Comparison of ENCODE assay signal across 28 cellular contexts in genomic region chr10:49327036-49327813, GRCh38. TPM values are rescaled to one million over a fixed set of nuclear protein-coding genes. Genes with fewer than 3 reads are reported as not detected.
DNase-seq lines count a peak whose midpoint lies in the region; ATAC-seq, FAIRE-seq and TF ChIP-seq lines count a peak whose summit lies in the region.
"Had no signal": no experiment of that assay in that cellular context is flagged by ENCODE, and none has a peak within 500 bp of the region (broad histone marks: within the 10 kb centered on the region; RNA-seq: fewer than 3 reads in every experiment).

No MANE protein-coding gene starts in this region.

- no peak overlapping the region for H4K5ac ChIP-seq in mesendoderm (ENCODE audit: low read length)

- H3K9ac ChIP-seq in mesendoderm (ENCODE audit: low read length): no peak overlapping the region
- H3K9ac ChIP-seq: BLaER1 had no signal

- peaks cover 18% of the 10 kb centered on the region for H3K27me3 Mint-ChIP-seq in type B pancreatic cell
- H3K27me3 Mint-ChIP-seq: CD4-positive, alpha-beta T cell had no signal

- H3K4me3 Mint-ChIP-seq in type B pancreatic cell: no peak overlapping the region
- H3K4me3 Mint-ChIP-seq: CD4-positive, alpha-beta T cell had no signal

- H3K4ac ChIP-seq in mesendoderm (ENCODE audit: low read depth, low read length): no peak overlapping the region

- H3K27ac ChIP-seq in mesendoderm (ENCODE audit: low read depth, low read length): no peak overlapping the region
- H3K27ac ChIP-seq in ascending aorta: no peak overlapping the region
- H3K27ac ChIP-seq in RWPE1: no peak overlapping the region
- H3K27ac ChIP-seq: BLaER1, PC-9 had no signal

- TF ChIP-seq CTCF in bronchial epithelial cell (IDR thresholded peaks at IDR 0.05; ENCODE audit: insufficient read depth, low read length, severe bottlenecking) (no peak), type B pancreatic cell (conservative IDR thresholded peaks at IDR 0.05) (no peak), ascending aorta (IDR thresholded peaks at IDR 0.05) (no peak), RWPE1 (conservative IDR thresholded peaks at IDR 0.05; ENCODE audit: low read depth) (no peak)

- POLR2A ChIA-PET in RWPE1 (lab: Yijun Ruan, JAX; ENCODE audit: low non-redundant PET): no interaction called here

- no peak for ATAC-seq in left cardiac atrium

- no peaks in the 10 kb centered on the region for H3K79me1 ChIP-seq in mesendoderm (ENCODE audit: low read length)

- no peak overlapping the region for H3K23ac ChIP-seq in mesendoderm (ENCODE audit: low read length)

- intact Hi-C loops in cardiac septum (cut with DNase I): no loop called here
- intact Hi-C loops in left cardiac atrium (cut with DNase I): no loop called here
- intact Hi-C loops in ascending aorta (cut with DNase I): no loop called here

- H3K36me3 Mint-ChIP-seq in type B pancreatic cell: no peaks in the 10 kb centered on the region

- no peaks in the 10 kb centered on the region for H3K79me2 ChIP-seq in mesendoderm (ENCODE audit: control insufficient read depth, insufficient read depth, low read length)

- H3K9me3 ChIP-seq in ascending aorta: no peaks in the 10 kb centered on the region
- H3K9me3 ChIP-seq: BLaER1, HAP-1 had no signal

- H3K4me1 Mint-ChIP-seq in type B pancreatic cell (ENCODE audit: unreplicated experiment): no peaks in the 10 kb centered on the region

- peak; percentile 13 for FAIRE-seq in bronchial epithelial cell (lab: Jason Lieb, UNC)
- FAIRE-seq: A204.1, D721Med, HTR-8/SVneo had no signal

- H3K56ac ChIP-seq in mesendoderm (ENCODE audit: low read length): no peak overlapping the region

- no peak overlapping the region for H2BK15ac ChIP-seq in mesendoderm (replicated peaks; ENCODE audit: low read depth)

- no CpG with 5 or more reads among the region's 8 CpGs for whole genome bisulfite sequencing in mesendoderm (ENCODE audit: extremely low coverage, insufficient coverage, low lambda C conversion rate)

- H2BK120ac ChIP-seq in mesendoderm (ENCODE audit: low read depth, low read length): no peak overlapping the region

- no peaks in the 10 kb centered on the region for H3K9me3 Mint-ChIP-seq in type B pancreatic cell
- H3K9me3 Mint-ChIP-seq: CD4-positive, alpha-beta T cell had no signal

- H3K36me3 ChIP-seq in bronchial epithelial cell (ENCODE audit: control insufficient read depth, insufficient read depth, low read length) (no peaks in the 10 kb centered on the region), mesendoderm (ENCODE audit: control insufficient read depth, insufficient read depth, low read length) (no peaks in the 10 kb centered on the region), ascending aorta (no peaks in the 10 kb centered on the region)
- H3K36me3 ChIP-seq: BLaER1, HAP-1 had no signal

- H2AK5ac ChIP-seq in mesendoderm (ENCODE audit: low read length): no peak overlapping the region

- CTCF ChIA-PET in RWPE1 (lab: Yijun Ruan, JAX): interaction anchor here (0.6 kb wide), 1 partner anchor 91 kb away, joined by 3 read pairs; no protein-coding TSS in a partner anchor

- DNase-seq in cardiac septum (ENCODE audit: low spot score) (peak; percentile 60), left cardiac atrium (no peak), bronchial epithelial cell (ENCODE audit: low read depth) (no peak), mesendoderm (peak; percentile 13), type B pancreatic cell (ENCODE audit: extremely low spot score, unreplicated experiment) (peak; percentile 58), ascending aorta (ENCODE audit: low spot score in 2 of 2) (no peak), H4 (ENCODE audit: low spot score) (no peak), RWPE1 (ENCODE audit: low spot score) (no peak)
- DNase-seq: KBM-7, MV-4-11, NCI-H1105, NCI-H1436 treated with DMSO at 0.1 percent for 48 hours, NCI-H1930, NCI-H446 treated with DMSO at 0.1 percent for 48 hours, NCI-H526 treated with DMSO at 0.1 percent for 48 hours, PC-9, RPMI8226, SHP77 had no signal

- H3K4me1 ChIP-seq in mesendoderm (ENCODE audit: control insufficient read depth, low read depth, low read length) (no peaks in the 10 kb centered on the region), ascending aorta (no peaks in the 10 kb centered on the region)
- H3K4me1 ChIP-seq: BLaER1, HAP-1 had no signal

- H3K4me2 ChIP-seq in mesendoderm (ENCODE audit: low read length): no peak overlapping the region
- H3K4me2 ChIP-seq: BLaER1, PC-9 had no signal

- H3K27me3 ChIP-seq in bronchial epithelial cell (ENCODE audit: control insufficient read depth, insufficient read depth, low read length) (no peaks in the 10 kb centered on the region), mesendoderm (ENCODE audit: insufficient read depth, low read length, poor library complexity) (no peaks in the 10 kb centered on the region), ascending aorta (no peaks in the 10 kb centered on the region)
- H3K27me3 ChIP-seq: BLaER1 had no signal

- no peak overlapping the region for H3K18ac ChIP-seq in mesendoderm (ENCODE audit: low read length)

- H2BK5ac ChIP-seq in mesendoderm (ENCODE audit: low read length): no peak overlapping the region

- H3K4me3 ChIP-seq in bronchial epithelial cell (ENCODE audit: low read depth, low read length): no peak overlapping the region
- no peak overlapping the region for H3K4me3 ChIP-seq in mesendoderm (ENCODE audit: low read length)
- no peak overlapping the region for H3K4me3 ChIP-seq in ascending aorta
- H3K4me3 ChIP-seq: BLaER1, HAP-1, PC-9 had no signal

- no peak overlapping the region for H4K8ac ChIP-seq in mesendoderm (ENCODE audit: low read depth, low read length)

- H3K27ac Mint-ChIP-seq in type B pancreatic cell: no peak overlapping the region
- H3K27ac Mint-ChIP-seq: CD4-positive, alpha-beta T cell had no signal

RNA-seq across cellular contexts. Expression of gene C10orf71, which starts 28.3 kb away (rescaled TPM):
- total RNA-seq in cardiac septum (163 TPM), left cardiac atrium (10 to 100 TPM; 34.7 to 54.1 TPM), bronchial epithelial cell (not detected in 2 replicates), type B pancreatic cell (ENCODE audit: low replicate concordance) (not detected in 2 replicates), ascending aorta (not detected)
- not detected for polyA plus RNA-seq in mesendoderm (2013, experiment 1 of 2)
- 0.01 TPM for polyA plus RNA-seq in mesendoderm (2013, experiment 2 of 2)
- not detected in 2 replicates for total RNA-seq in H4 (2014; rRNA removed; shearing (Covaris generic))
- total RNA-seq: CD4-positive, alpha-beta T cell; LHCN-M2; MCF 10A; PC-9; SK-MEL-5 had no signal
- polyA plus RNA-seq: AG04450 had no signal

Comparison
In these comparisons a context has a peak if more than half of its experiments do, and no peak if none do; other contexts are left out.
1. DNase-seq: peak in cardiac septum (single experiment), mesendoderm (single experiment) and type B pancreatic cell (single experiment); none in left cardiac atrium (single experiment), bronchial epithelial cell (single experiment), ascending aorta (0 of 2), H4 (single experiment) and RWPE1 (single experiment).
2. RNA of gene C10orf71, which starts 28.3 kb away (total RNA-seq): 163 TPM in cardiac septum (single experiment) and 34.7 to 54.1 TPM in left cardiac atrium; not detected in type B pancreatic cell, not detected in bronchial epithelial cell, not detected in ascending aorta (single experiment) and not detected in H4; every median in the first group is over 10 times any median in the second.